Comparison of ENCODE assay signal across 26 cellular contexts in the genomic region with DNA sequence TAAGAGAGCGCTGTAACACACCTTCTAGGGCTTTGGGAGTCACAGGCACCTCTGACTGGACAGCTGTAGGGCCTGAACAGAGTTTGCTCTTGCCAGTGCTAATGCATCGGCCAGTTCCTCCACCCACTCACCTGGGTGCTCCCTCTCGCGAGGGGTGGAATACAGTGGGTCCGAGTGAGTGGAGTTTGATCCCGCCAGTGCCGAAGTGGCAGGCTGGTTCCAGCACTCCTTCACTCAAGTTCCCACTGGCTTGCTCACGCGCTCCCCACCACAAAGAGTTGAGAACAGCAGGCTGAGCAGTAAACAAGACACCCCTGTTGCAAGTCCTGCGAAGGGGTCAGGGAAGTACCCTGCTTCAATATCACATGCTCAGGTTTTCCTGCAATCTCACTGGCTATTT.
"Had no signal": no experiment of that assay in that cellular context is flagged by ENCODE, and none has a peak within 500 bp of the region (broad histone marks: within the 10 kb centered on the region; RNA-seq: fewer than 3 reads in every experiment).

No MANE protein-coding gene starts in this region.

- H3K4me2 ChIP-seq: SK-N-SH had no signal

- ATAC-seq: activated CD4-positive, alpha-beta T cell treated with anti-CD3 and anti-CD28 coated beads for 36 hours; activated CD8-positive, alpha-beta memory T cell treated with anti-CD3 and anti-CD28 coated beads, Interleukin-2, amount 10 ng/mL, durations not matched to agents 7 days and 5 days had no signal

- DNase-seq: activated CD4-positive, alpha-beta T cell treated with anti-CD3 and anti-CD28 coated beads for 36 hours; activated CD8-positive, alpha-beta memory T cell treated with anti-CD3 and anti-CD28 coated beads, Interleukin-2, amount 10 ng/mL, durations not matched to agents 7 days and 5 days; activated effector memory CD4-positive, alpha-beta T cell treated with Interleukin-2 at 50 U/mL for 16 hours; activated naive CD4-positive, alpha-beta T cell; activated T-cell treated with anti-CD3 and anti-CD28 coated beads, Interleukin-2, amount 50 U/mL, for 24 hours; aorta; MG63; MV-4-11; NCI-H1092 treated with DMSO at 0.1 percent for 48 hours; NCI-H1417 treated with DMSO at 0.1 percent for 48 hours; NCI-H1694; NCI-H2029; NCI-H2107; NCI-H2171 treated with DMSO at 0.1 percent for 48 hours; NCI-H510A treated with DMSO at 0.1 percent for 48 hours; NCI-H69; NK-92 treated with Interleukin-12 subunit alpha and Interleukin-12 subunit beta, amount 100 ng/mL, for 24 hours; OCI-M1; Right ventricle myocardium superior; SJCRH30; SK-N-SH; T-helper 1 cell had no signal

- H3K4me3 ChIP-seq: MG63, SJCRH30 had no signal

- H3K27me3 ChIP-seq: MG63, SJCRH30 had no signal

- H3K9ac ChIP-seq: SK-N-SH had no signal

- H3K27ac Mint-ChIP-seq: activated CD4-positive, alpha-beta T cell treated with anti-CD3 and anti-CD28 coated beads for 36 hours; activated CD8-positive, alpha-beta memory T cell treated with anti-CD3 and anti-CD28 coated beads, Interleukin-2, amount 10 ng/mL, durations not matched to agents 7 days and 5 days; activated naive CD4-positive, alpha-beta T cell treated with anti-CD3 and anti-CD28 coated beads, Interleukin-2, amount 50 U/mL, for 24 hours; activated T-cell treated with anti-CD3 and anti-CD28 coated beads, Interleukin-2, amount 50 U/mL, for 24 hours; activated T-helper 1 cell treated with anti-CD3 and anti-CD28 coated beads, Interleukin-12 subunit alpha, Interleukin-12 subunit beta, Interleukin-2, Interleukin-4 antibody, amounts not matched to agents 30 ng/mL and 10 ng/mL and 1 ng/mL, durations not matched to agents 14 hours and 24 hours and 36 hours; brain had no signal

- H3K27me3 Mint-ChIP-seq: activated CD4-positive, alpha-beta T cell treated with anti-CD3 and anti-CD28 coated beads for 36 hours; activated CD8-positive, alpha-beta memory T cell treated with anti-CD3 and anti-CD28 coated beads, Interleukin-2, amount 10 ng/mL, durations not matched to agents 7 days and 5 days; activated naive CD4-positive, alpha-beta T cell treated with anti-CD3 and anti-CD28 coated beads, Interleukin-2, amount 50 U/mL, for 24 hours; activated T-cell treated with anti-CD3 and anti-CD28 coated beads, Interleukin-2, amount 50 U/mL, for 24 hours; brain had no signal

- H3K4me1 Mint-ChIP-seq: brain had no signal

- H3K4me3 Mint-ChIP-seq: activated CD4-positive, alpha-beta T cell treated with anti-CD3 and anti-CD28 coated beads for 36 hours; activated CD8-positive, alpha-beta memory T cell treated with anti-CD3 and anti-CD28 coated beads, Interleukin-2, amount 10 ng/mL, durations not matched to agents 7 days and 5 days; activated naive CD4-positive, alpha-beta T cell treated with anti-CD3 and anti-CD28 coated beads, Interleukin-2, amount 50 U/mL, for 24 hours; activated T-cell treated with anti-CD3 and anti-CD28 coated beads, Interleukin-2, amount 50 U/mL, for 24 hours; activated T-helper 1 cell treated with anti-CD3 and anti-CD28 coated beads, Interleukin-12 subunit alpha, Interleukin-12 subunit beta, Interleukin-2, Interleukin-4 antibody, amounts not matched to agents 30 ng/mL and 10 ng/mL and 1 ng/mL, durations not matched to agents 14 hours and 24 hours and 36 hours; brain had no signal

- H3K27ac ChIP-seq: RWPE1, SJCRH30 had no signal

- H3K9me3 Mint-ChIP-seq: activated naive CD4-positive, alpha-beta T cell treated with anti-CD3 and anti-CD28 coated beads, Interleukin-2, amount 50 U/mL, for 24 hours; activated T-cell treated with anti-CD3 and anti-CD28 coated beads, Interleukin-2, amount 50 U/mL, for 24 hours; activated T-helper 1 cell treated with anti-CD3 and anti-CD28 coated beads, Interleukin-12 subunit alpha, Interleukin-12 subunit beta, Interleukin-2, Interleukin-4 antibody, amounts not matched to agents 30 ng/mL and 10 ng/mL and 1 ng/mL, durations not matched to agents 14 hours and 24 hours and 36 hours had no signal

- H3K9me3 ChIP-seq: MG63, SJCRH30, SK-N-SH had no signal
